In the genomic region with DNA sequence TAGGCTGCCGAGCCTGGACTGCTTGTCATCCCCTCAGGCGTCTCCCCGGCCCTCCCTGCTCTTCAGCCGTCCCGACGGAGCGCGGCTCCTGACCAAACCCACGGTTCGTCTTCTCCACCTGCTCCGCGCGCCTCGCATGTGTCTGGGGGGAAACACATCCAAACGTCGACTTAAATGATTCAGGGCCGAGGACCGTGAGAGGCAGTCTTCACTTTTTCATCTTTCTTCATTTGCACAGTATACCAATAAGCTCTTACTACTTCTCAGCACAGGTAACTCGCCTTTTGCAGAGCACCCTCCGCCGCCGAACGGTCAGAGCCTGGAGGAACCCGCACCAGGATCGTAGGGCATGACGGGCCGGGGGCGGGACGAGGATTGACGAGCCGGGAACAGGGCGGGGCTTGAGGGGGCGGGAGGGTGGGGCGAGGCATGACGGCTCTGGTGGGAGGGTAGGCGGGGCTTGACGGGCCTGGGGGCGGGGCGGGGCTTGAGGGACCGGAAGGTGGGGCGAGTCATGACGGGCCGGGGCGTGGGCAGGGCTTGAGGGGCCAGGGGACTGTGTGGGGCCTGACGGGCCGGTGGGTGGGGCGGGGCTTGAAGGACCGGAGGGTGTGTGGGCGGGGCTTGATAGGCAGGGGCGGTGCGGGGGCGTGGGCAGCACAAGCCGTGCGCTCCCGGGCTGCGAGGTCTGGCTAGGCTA, we compare ENCODE assay signal across 8 cellular contexts. TPM values are rescaled to one million over a fixed set of nuclear protein-coding genes. Genes with fewer than 3 reads are reported as not detected.
DNase-seq lines count a peak whose midpoint lies in the region; ATAC-seq and TF ChIP-seq lines count a peak whose summit lies in the region.

A gene with protein sequence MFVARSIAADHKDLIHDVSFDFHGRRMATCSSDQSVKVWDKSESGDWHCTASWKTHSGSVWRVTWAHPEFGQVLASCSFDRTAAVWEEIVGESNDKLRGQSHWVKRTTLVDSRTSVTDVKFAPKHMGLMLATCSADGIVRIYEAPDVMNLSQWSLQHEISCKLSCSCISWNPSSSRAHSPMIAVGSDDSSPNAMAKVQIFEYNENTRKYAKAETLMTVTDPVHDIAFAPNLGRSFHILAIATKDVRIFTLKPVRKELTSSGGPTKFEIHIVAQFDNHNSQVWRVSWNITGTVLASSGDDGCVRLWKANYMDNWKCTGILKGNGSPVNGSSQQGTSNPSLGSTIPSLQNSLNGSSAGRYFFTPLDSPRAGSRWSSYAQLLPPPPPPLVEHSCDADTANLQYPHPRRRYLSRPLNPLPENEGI (plus strand): TSS at position 657 of the 700 bp plus-strand sequence. CDS start 111 bp downstream, outside the sequence.

- peaks cover 37% of the 10 kb centered on the region for H3K79me2 ChIP-seq in osteoblast (ENCODE audit: insufficient read depth, low read length)

- H3K27me3 ChIP-seq in osteoblast (ENCODE audit: insufficient read depth, low read length) (no peaks in the 10 kb centered on the region), testis (no peaks in the 10 kb centered on the region)

- H3K9me3 ChIP-seq in osteoblast (ENCODE audit: low read depth, low read length) (no peaks in the 10 kb centered on the region), testis (no peaks in the 10 kb centered on the region)

- H3K4me3 ChIP-seq in osteoblast (ENCODE audit: insufficient read depth, low read length) (peak within 1 kb of the TSS; percentile 99), testis (peak within 1 kb of the TSS; percentile 71 to 89)

- no peaks in the 10 kb centered on the region for H3K27me3 Mint-ChIP-seq in activated naive CD8-positive, alpha-beta T cell

- H2AFZ ChIP-seq in osteoblast (ENCODE audit: low read length), result peak within 1 kb of the TSS; percentile 91

- H3K36me3 Mint-ChIP-seq in activated naive CD8-positive, alpha-beta T cell, result peaks cover 3% of the 10 kb centered on the region

- H3K9me3 Mint-ChIP-seq in activated naive CD8-positive, alpha-beta T cell (ENCODE audit: low read depth), result no peaks in the 10 kb centered on the region

- peak; percentile 40 for TF ChIP-seq POLR2A in testis (IDR thresholded peaks at IDR 0.05)

- intact Hi-C loops in testis (cut with DNase I; ENCODE audit: low total_unique reads), result no loop called here

- DNase-seq in GM10248 (ENCODE audit: extremely low spot score), result peak; percentile 99
- DNase-seq in NCI-H1105 treated with DMSO at 0.1 percent for 48 hours (lab: John Stamatoyannopoulos, UW), result peak; percentile 93
- peak; percentile 91 for DNase-seq in SKM-1 treated with dmso at 0.1 percent for 144 hours (lab: John Stamatoyannopoulos, UW; ENCODE audit: unreplicated experiment)
- DNase-seq in glomerular visceral epithelial cell (ENCODE audit: extremely low spot score), result peak; percentile 99
- DNase-seq in osteoblast (ENCODE audit: insufficient read length, low spot score, missing footprints), result peak; percentile 99
- DNase-seq in testis, result peak; percentile 99

- WGBS in testis, 2 donors, result 1 to 2% methylated on average over 26 to 53 of the region's 56 CpGs

- ATAC-seq in HG02642 (IDR thresholded peaks at IDR 0.05; ENCODE audit: poor library complexity, unreplicated experiment), result peak; percentile 83

- H3K36me3 ChIP-seq in osteoblast (ENCODE audit: insufficient read depth, low read length), result no peaks in the 10 kb centered on the region
- H3K36me3 ChIP-seq in testis (ENCODE audit: low read depth, missing control alignments), result no peaks in the 10 kb centered on the region

- no peak for TF ChIP-seq CTCF in GM10248 (IDR thresholded peaks at IDR 0.05; ENCODE audit: control extremely low read depth, extremely low read depth, low read depth, missing control alignments)
- no peak for TF ChIP-seq CTCF in osteoblast (IDR thresholded peaks at IDR 0.05; ENCODE audit: extremely low read depth, low read depth, low read length)
- no peak for TF ChIP-seq CTCF in testis (IDR thresholded peaks at IDR 0.05)

- peak within 1 kb of the TSS; percentile 99 for H3K4me2 ChIP-seq in osteoblast (ENCODE audit: insufficient read depth, low read length)

- H3K4me1 Mint-ChIP-seq in activated naive CD8-positive, alpha-beta T cell (ENCODE audit: low read depth), result peaks cover 41% of the 10 kb centered on the region

- H3K4me3 Mint-ChIP-seq in activated naive CD8-positive, alpha-beta T cell, result peak within 1 kb of the TSS; percentile 99

- H3K27ac ChIP-seq in osteoblast (ENCODE audit: low read depth, low read length) (peak within 1 kb of the TSS; percentile 99), testis (peak within 1 kb of the TSS; percentile 92 to 98)

- peak within 1 kb of the TSS; percentile 100 for H3K27ac Mint-ChIP-seq in activated naive CD8-positive, alpha-beta T cell

- H3K4me1 ChIP-seq in osteoblast (ENCODE audit: insufficient read depth, low read length) (peaks cover 26% of the 10 kb centered on the region), testis (peaks cover 7% of the 10 kb centered on the region)

- H4K20me1 ChIP-seq in osteoblast (ENCODE audit: insufficient read depth, low read length), result no peaks in the 10 kb centered on the region

- POLR2A ChIA-PET in GM10248 (lab: Yijun Ruan, JAX), result interaction anchor here (1.0 to 1.8 kb wide), 2 partner anchors 18 to 43 kb away, joined by 4 to 6 read pairs; a partner anchor contains a TSS

- CTCF ChIA-PET in GM10248 (lab: Yijun Ruan, JAX), result no interaction called here

RNA-seq across cellular contexts. Expression of the gene that starts here (rescaled TPM):
- total RNA-seq in osteoblast (45.7 and 51.0 TPM in 2 replicates), testis (10 to 100 TPM; 37.1 to 43.5 TPM)
- 33.5 TPM for polyA plus RNA-seq in testis (ENCODE audit: insufficient read depth, low read depth, low replicate concordance)

Comparison
In these comparisons a context has a peak if more than half of its experiments do, and no peak if none do; other contexts are left out.
1. Peak in every context shown above with its lines: DNase-seq, ATAC-seq, H3K4me3 ChIP-seq and H3K27ac ChIP-seq.